ENCODE assay signal across 8 cellular contexts in the genomic region with DNA sequence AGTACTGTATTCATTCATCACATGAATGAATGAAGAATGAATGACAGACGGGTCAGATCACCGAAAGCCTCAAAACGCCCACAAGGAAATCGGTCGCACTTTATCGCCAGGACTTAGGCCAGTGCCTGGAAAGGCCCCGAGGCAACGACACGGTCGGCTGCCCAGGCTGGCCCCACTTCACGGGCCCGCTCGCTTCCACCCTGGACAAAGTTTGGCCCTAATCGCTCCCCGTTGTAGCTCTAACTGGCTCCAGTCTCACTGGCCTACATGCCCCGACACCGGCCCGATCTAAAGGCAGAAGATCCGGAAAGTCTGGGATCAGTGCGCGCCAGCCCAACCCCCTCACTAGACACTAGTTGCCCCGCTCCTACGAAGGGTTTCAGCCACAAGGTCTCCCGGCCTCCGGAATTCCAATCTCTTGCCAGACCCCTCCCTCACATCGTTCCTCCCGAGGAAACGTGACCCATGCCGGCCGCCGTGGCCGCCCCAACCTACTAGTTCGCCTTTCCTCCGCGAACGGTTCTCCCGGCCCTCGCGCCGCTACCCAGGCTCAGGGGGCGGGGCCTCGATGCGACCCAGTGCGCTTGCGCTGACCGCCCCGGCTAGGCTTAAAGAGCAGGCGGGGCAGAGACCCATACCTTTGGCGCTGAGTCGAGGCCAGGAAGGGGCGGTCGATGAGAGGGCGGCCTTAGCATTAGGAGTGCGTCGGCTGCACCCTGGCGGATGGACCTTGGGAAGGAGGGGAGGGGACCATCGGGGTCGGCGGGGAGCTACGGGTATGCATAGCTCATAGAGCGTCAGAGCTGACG. TPM values are rescaled to one million over a fixed set of nuclear protein-coding genes. Genes with fewer than 3 reads are reported as not detected.
DNase-seq lines count a peak whose midpoint lies in the region; ATAC-seq and TF ChIP-seq lines count a peak whose summit lies in the region.

A gene (minus strand): TSS at position 575 of the 809 bp plus-strand sequence. CDS start 3,954 bp downstream, outside the sequence.
A gene (plus strand): TSS at position 637 of the 809 bp plus-strand sequence. CDS start 22,138 bp downstream, outside the sequence.

- POLR2A ChIA-PET in OCI-LY7 (lab: Charles Lee) = interaction anchor here (0.6 to 2.5 kb wide), 10 partner anchors 12 to 246 kb away, joined by 3 to 7 read pairs (median 4); a partner anchor contains a TSS

- no peaks in the 10 kb centered on the region for H3K36me3 Mint-ChIP-seq in IgD-negative memory B cell

- H3K9me3 Mint-ChIP-seq in IgD-negative memory B cell = no peaks in the 10 kb centered on the region

- H3K27ac ChIP-seq in OCI-LY7 (ENCODE audit: low read depth, low read length, poor library complexity, severe bottlenecking) (peak within 1 kb of the TSS; percentile 61), epithelial cell of prostate (peak within 1 kb of the TSS; percentile 86)

- H4K20me1 ChIP-seq in OCI-LY7 (ENCODE audit: insufficient read depth, low read length) = no peaks in the 10 kb centered on the region

- H3K4me3 ChIP-seq in OCI-LY7 (ENCODE audit: low read depth, low read length, poor library complexity, severe bottlenecking) = peak within 1 kb of the TSS; percentile 78
- peak within 1 kb of the TSS; percentile 37 for H3K4me3 ChIP-seq in mucosa of descending colon

- intact Hi-C loops in OCI-LY7 (cut with micrococcal nuclease; ENCODE audit: unreplicated experiment) = loop anchor here (1.0 to 10.0 kb wide), 2 partner anchors 81 to 139 kb away; a partner anchor contains a TSS
- intact Hi-C loops in mucosa of descending colon (cut with DNase I, micrococcal nuclease) = loop anchor here in 1 of 2 donors (2.0 kb wide), 1 partner anchor 81 kb away; no protein-coding TSS in a partner anchor

- peaks cover 13% of the 10 kb centered on the region; the same call in 1 of the 2 replicates for H3K79me2 ChIP-seq in OCI-LY7 (ENCODE audit: insufficient read depth, low read depth, low read length)

- DNase-seq in DMS153 treated with DMSO at 0.1 percent for 48 hours (lab: John Stamatoyannopoulos, UW; ENCODE audit: unreplicated experiment) = peak; percentile 91
- peak; percentile 97 for DNase-seq in OCI-LY7 (ENCODE audit: low spot score)
- DNase-seq in activated T-cell treated with anti-CD3 and anti-CD28 coated beads for 48 hours (ENCODE audit: low read depth) = peak; percentile 99
- peak; percentile 55 for DNase-seq in epithelial cell of prostate (ENCODE audit: low read depth, low spot score)
- peak; percentile 97 to 100 (median 99) for DNase-seq in mucosa of descending colon
- DNase-seq in stimulated activated CD8-positive, alpha-beta memory T cell treated with anti-CD3 and anti-CD28 coated beads, Interleukin-4, amount 100 ng/mL, for 1 hour (ENCODE audit: low read depth in 2 of 2, low spot score in 1 of 2) = peak; percentile 93 to 95

- H3K4me3 Mint-ChIP-seq in IgD-negative memory B cell = peak within 1 kb of the TSS; percentile 93 to 99 (median 98)

- TF ChIP-seq CTCF in OCI-LY7 (conservative IDR thresholded peaks at IDR 0.05; ENCODE audit: low read length) (peak; percentile 73), mucosa of descending colon (IDR thresholded peaks at IDR 0.05) (peak; percentile 12)

- BruUV-seq in OCI-LY7 (replicated peaks; lab: Mats Ljungman, UMichigan) = TSS peak; percentile 55

- CTCF ChIA-PET in OCI-LY7 (lab: Charles Lee; ENCODE audit: unreplicated experiment) = interaction anchor here (0.5 to 1.5 kb wide), 6 partner anchors 75 to 323 kb away, joined by 3 to 14 read pairs (median 4); a partner anchor contains a TSS

- peaks cover 9 to 20% (median 18%) of the 10 kb centered on the region in 3 donors for H3K4me1 Mint-ChIP-seq in IgD-negative memory B cell

- H3K9me3 ChIP-seq in OCI-LY7 (ENCODE audit: low read length) = no peaks in the 10 kb centered on the region
- H3K9me3 ChIP-seq in mucosa of descending colon = no peaks in the 10 kb centered on the region

- H3K36me3 ChIP-seq in OCI-LY7 (ENCODE audit: insufficient read depth, low read length) (no peaks in the 10 kb centered on the region), mucosa of descending colon (ENCODE audit: low read depth) (no peaks in the 10 kb centered on the region)

- peak within 1 kb of the TSS; percentile 73 to 99 (median 97) for H3K27ac Mint-ChIP-seq in IgD-negative memory B cell

- no peaks in the 10 kb centered on the region for H3K27me3 Mint-ChIP-seq in IgD-negative memory B cell

- peak within 1 kb of the TSS; percentile 65 for H2AFZ ChIP-seq in OCI-LY7 (ENCODE audit: low read length)

- peaks cover 79% of the 10 kb centered on the region for H3K4me1 ChIP-seq in OCI-LY7 (ENCODE audit: insufficient read depth, low read length, poor library complexity, severe bottlenecking)
- H3K4me1 ChIP-seq in mucosa of descending colon (ENCODE audit: low read depth) = peaks cover 22% of the 10 kb centered on the region

- H3K4me2 ChIP-seq in OCI-LY7 (ENCODE audit: low read length) = peak within 1 kb of the TSS; percentile 82

- ATAC-seq in GM21529 (IDR thresholded peaks at IDR 0.05; ENCODE audit: unreplicated experiment) = peak; percentile 81
- peak; percentile 92 for ATAC-seq in mucosa of descending colon

- H3K9me2 ChIP-seq in OCI-LY7 (ENCODE audit: insufficient read depth, low read length) = no peaks in the 10 kb centered on the region

RNA-seq across cellular contexts. Expression of the first gene that starts in this region (rescaled TPM):
- 22.3 TPM for polyA plus RNA-seq in IgD-negative memory B cell
- total RNA-seq in OCI-LY7 (2014; rRNA removed; shearing (Covaris generic)) = 91.4 and 105 TPM in 2 replicates
- total RNA-seq in OCI-LY7 (2022) (78.7 and 103 TPM in 2 replicates), mucosa of descending colon (10 to 100 TPM; 45.2 to 97.3 (median 91.8) TPM)

RNA-seq across cellular contexts. Expression of the second gene that starts in this region (rescaled TPM):
- polyA plus RNA-seq in IgD-negative memory B cell = 0.34 TPM
- total RNA-seq in OCI-LY7 (2014; rRNA removed; shearing (Covaris generic)) = 0.08 and 0.79 TPM in 2 replicates
- 0.63 and 0.70 TPM in 2 replicates for total RNA-seq in OCI-LY7 (2022)
- total RNA-seq in mucosa of descending colon = 1 to 10 TPM in 1 of 3 donors, under 1 TPM in 2; 0.76 to 1.9 (median 0.99) TPM

Comparison
In these comparisons a context has a peak if more than half of its experiments do, and no peak if none do; other contexts are left out.
1. Peak in every context shown above with its lines: DNase-seq, ATAC-seq, H3K4me3 ChIP-seq and H3K27ac ChIP-seq.